ENCODE assay signal across 1 cellular context in genomic region chr5:55232194-55232984, GRCh38.
TF ChIP-seq lines count a peak whose summit lies in the region.

No MANE protein-coding gene starts in this region.

TF ChIP-seq in K562, 482 proteins besides CTCF, POLR2A, EP300 and RAD21 (continued from another document):
- TF ChIP-seq ZNF445 (CRISPR knock-in tag; IDR thresholded peaks at IDR 0.05; ENCODE audit: low read depth) (no peak), KLF1 (tag; IDR thresholded peaks at IDR 0.05) (0 out of 2 replicates have a peak, but pooled peaks have one; percentile 22), ZBTB11 (CRISPR knock-in tag; IDR thresholded peaks at IDR 0.05) (peak in 1 of 3 experiments; percentile 62; a peak in 1 of 6 replicates), TBP (optimal IDR thresholded peaks at IDR 0.05; ENCODE audit: low read depth, low read length) (no peak), CREM (IDR thresholded peaks at IDR 0.05; ENCODE audit: low read depth) (peak; percentile 27; the same call in 1 of the 2 replicates), DIDO1 (tag; IDR thresholded peaks at IDR 0.05; ENCODE audit: low read depth) (no peak), VEZF1 (CRISPR knock-in tag; IDR thresholded peaks at IDR 0.05) (peak; percentile 22; the same call in 1 of the 2 replicates), TFAP4 (CRISPR knock-in tag; IDR thresholded peaks at IDR 0.05; ENCODE audit: borderline replicate concordance) (peak; percentile 20; the same call in 1 of the 2 replicates), BMI1 (IDR thresholded peaks at IDR 0.05; ENCODE audit: low read length) (0 out of 2 replicates have a peak, but pooled peaks have one; percentile 30), GABPB1 (CRISPR knock-in tag; IDR thresholded peaks at IDR 0.05) (no peak), MLLT1 (IDR thresholded peaks at IDR 0.05) (no peak), GABPA (tag; conservative IDR thresholded peaks at IDR 0.05; ENCODE audit: low read depth) (0 out of 2 replicates have a peak, but pooled peaks have one; percentile 18), ZNF764 (CRISPR knock-in tag; IDR thresholded peaks at IDR 0.05; ENCODE audit: low read depth) (no peak), SAFB2 (IDR thresholded peaks at IDR 0.05; ENCODE audit: borderline replicate concordance, low read depth, low read length, severe bottlenecking) (no peak)
